Comparison of ENCODE assay signal across 28 cellular contexts in the genomic region with DNA sequence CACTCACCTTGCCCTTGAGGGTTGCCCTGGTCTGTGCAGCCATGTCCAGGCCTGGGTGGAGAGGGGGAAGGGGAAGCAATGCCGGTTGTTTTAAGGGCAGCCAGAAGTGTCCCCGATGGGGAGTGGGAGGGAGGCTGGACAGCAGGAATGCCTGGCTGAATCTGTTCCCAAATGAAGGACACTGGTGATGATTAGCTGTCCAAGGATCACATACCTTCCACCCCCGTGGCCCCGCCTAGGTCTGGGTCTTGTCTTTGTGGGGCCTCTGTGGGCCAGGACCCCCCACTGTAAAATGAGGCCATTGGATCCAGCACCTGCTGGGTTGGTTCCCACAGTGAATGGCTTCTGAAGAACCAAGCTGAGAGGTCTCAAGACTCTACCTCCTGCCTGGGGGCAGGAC.
"Had no signal": no experiment of that assay in that cellular context is flagged by ENCODE, and none has a peak within 500 bp of the region (broad histone marks: within the 10 kb centered on the region; RNA-seq: fewer than 3 reads in every experiment).

No MANE protein-coding gene starts in this region.

- H3K4me1 ChIP-seq: colonic mucosa, gastrocnemius medialis, neural progenitor cell, psoas muscle, sigmoid colon, transverse colon, upper lobe of right lung, uterus had no signal

- H3K9me3 ChIP-seq: colonic mucosa, gastrocnemius medialis, mucosa of descending colon, ovary, psoas muscle, sigmoid colon, suprapubic skin, transverse colon, upper lobe of right lung, uterus had no signal

- H3K36me3 ChIP-seq: colonic mucosa, gastrocnemius medialis, neural progenitor cell, ovary, sigmoid colon, transverse colon, upper lobe of right lung, uterus had no signal

- H3K4me1 Mint-ChIP-seq: endodermal cell; nephron; stimulated activated memory B cell treated with anti-CD40 and anti-IgM and Interleukin-4, amounts not matched to agents 10 μg/mL and 1 μg/mL and 100 μg/mL, for 72 hours had no signal

- H3K4me3 ChIP-seq: colonic mucosa, gastrocnemius medialis, mucosa of descending colon, neural progenitor cell, ovary, psoas muscle, sigmoid colon, suprapubic skin, transverse colon, upper lobe of right lung, uterus had no signal

- H3K9me3 Mint-ChIP-seq: dendritic cell treated with granulocyte-macrophage colony-stimulating factor and Interleukin-4, amounts not matched to agents 40 ng/mL and 50 ng/mL, for 4 days; endodermal cell; nephron; neural progenitor cell; stimulated activated naive CD8-positive, alpha-beta T cell treated with anti-CD3 and anti-CD28 coated beads, Interleukin-15, Interleukin-2, amounts not matched to agents 100 ng/mL and 50 ng/mL, for 24 hours had no signal

- ATAC-seq: esophagus mucosa; gastrocnemius medialis; left lobe of liver; mucosa of descending colon; psoas muscle; right cardiac atrium; stimulated activated memory B cell treated with anti-CD40 and anti-IgM and Interleukin-4, amounts not matched to agents 10 μg/mL and 1 μg/mL and 100 μg/mL, for 72 hours; upper lobe of right lung had no signal

- H3K27me3 ChIP-seq: colonic mucosa, gastrocnemius medialis, neural progenitor cell, ovary, sigmoid colon, suprapubic skin, transverse colon, upper lobe of right lung, uterus had no signal

- H3K27ac Mint-ChIP-seq: dendritic cell treated with granulocyte-macrophage colony-stimulating factor and Interleukin-4, amounts not matched to agents 40 ng/mL and 50 ng/mL, for 4 days; endodermal cell; mesothelial cell of epicardium; nephron; neural progenitor cell; stimulated activated memory B cell treated with anti-CD40 and anti-IgM and Interleukin-4, amounts not matched to agents 10 μg/mL and 1 μg/mL and 100 μg/mL, for 72 hours; stimulated activated naive CD8-positive, alpha-beta T cell treated with anti-CD3 and anti-CD28 coated beads, Interleukin-15, Interleukin-2, amounts not matched to agents 100 ng/mL and 50 ng/mL, for 24 hours had no signal

- H3K27me3 Mint-ChIP-seq: dendritic cell treated with granulocyte-macrophage colony-stimulating factor and Interleukin-4, amounts not matched to agents 40 ng/mL and 50 ng/mL, for 4 days; stimulated activated naive CD8-positive, alpha-beta T cell treated with anti-CD3 and anti-CD28 coated beads, Interleukin-15, Interleukin-2, amounts not matched to agents 100 ng/mL and 50 ng/mL, for 24 hours had no signal

- H3K36me3 Mint-ChIP-seq: neural progenitor cell had no signal

- H3K9ac ChIP-seq: neural progenitor cell had no signal

- DNase-seq: colonic mucosa; effector CD8-positive, alpha-beta T cell; endodermal cell; foreskin fibroblast; gastrocnemius medialis; head of caudate nucleus; mesenchymal stem cell; mucosa of descending colon; naive B cell; nucleus accumbens; ovary; psoas muscle; sigmoid colon; stimulated activated CD4-positive, alpha-beta T cell treated with anti-CD3 and anti-CD28 coated beads, Interleukin-4, amount 100 ng/mL, for 4 hours; transverse colon; upper lobe of right lung; uterus had no signal

- H3K27ac ChIP-seq: colonic mucosa, epithelial cell of prostate, gastrocnemius medialis, neural progenitor cell, ovary, psoas muscle, sigmoid colon, suprapubic skin, transverse colon, upper lobe of right lung, uterus had no signal

- H3K4me3 Mint-ChIP-seq: dendritic cell treated with granulocyte-macrophage colony-stimulating factor and Interleukin-4, amounts not matched to agents 40 ng/mL and 50 ng/mL, for 4 days; endodermal cell; mesothelial cell of epicardium; naive B cell; nephron; neural progenitor cell; stimulated activated memory B cell treated with anti-CD40 and anti-IgM and Interleukin-4, amounts not matched to agents 10 μg/mL and 1 μg/mL and 100 μg/mL, for 72 hours; stimulated activated naive CD8-positive, alpha-beta T cell treated with anti-CD3 and anti-CD28 coated beads, Interleukin-15, Interleukin-2, amounts not matched to agents 100 ng/mL and 50 ng/mL, for 24 hours had no signal

- H2AFZ ChIP-seq: neural progenitor cell had no signal

- H3K4me2 ChIP-seq: neural progenitor cell had no signal
